In genomic region chr10:86411852-86412550, GRCh38 we compare ENCODE assay signal across 9 cellular contexts. TPM values are rescaled to one million over a fixed set of nuclear protein-coding genes. Genes with fewer than 3 reads are reported as not detected.
DNase-seq lines count a peak whose midpoint lies in the region; ATAC-seq lines count a peak whose summit lies in the region.
"Had no signal": no experiment of that assay in that cellular context is flagged by ENCODE, and none has a peak within 500 bp of the region (broad histone marks: within the 10 kb centered on the region; RNA-seq: fewer than 3 reads in every experiment).

No MANE protein-coding gene starts in this region.

- no peaks in the 10 kb centered on the region for H3K36me3 Mint-ChIP-seq in CD4-positive, CD25-positive, alpha-beta regulatory T cell
- H3K36me3 Mint-ChIP-seq in activated T-helper 2 cell treated with anti-CD3 and anti-CD28 coated beads, Interferon-gamma antibody, Interleukin-2, Interleukin-4, amounts not matched to agents 10 μg/mL and 5 μg/mL and 100 μg/mL, durations not matched to agents 14 hours and 24 hours and 36 hours (ENCODE audit: low read depth): peaks cover 10% of the 10 kb centered on the region
- peaks cover 0 to 8% of the 10 kb centered on the region in 2 donors for H3K36me3 Mint-ChIP-seq in naive B cell

- no peaks in the 10 kb centered on the region for H3K9me3 ChIP-seq in CD4-positive, CD25-positive, alpha-beta regulatory T cell (ENCODE audit: control insufficient read depth in 2 of 2, low read length in 2 of 2)
- H3K9me3 ChIP-seq in GM23248 (ENCODE audit: low read depth): no peaks in the 10 kb centered on the region

- DNase-seq in CD4-positive, CD25-positive, alpha-beta regulatory T cell: peak in 1 of 3 donors; percentile 11
- DNase-seq in GM23248 (no peak), naive B cell (no peak), NCI-H226 (no peak), UCSD-AML1 (lab: John Stamatoyannopoulos, UW; ENCODE audit: unreplicated experiment) (no peak)
- DNase-seq in activated T-helper 2 cell treated with anti-CD3 and anti-CD28 coated beads, Interferon-gamma antibody, Interleukin-2, Interleukin-4, amounts not matched to agents 10 μg/mL and 5 μg/mL and 100 μg/mL, durations not matched to agents 14 hours and 24 hours and 36 hours (ENCODE audit: low spot score): no peak

- H3K9me3 Mint-ChIP-seq in CD4-positive, CD25-positive, alpha-beta regulatory T cell: peaks cover 0 to 1% (median 0%) of the 10 kb centered on the region in 7 donors
- peaks cover 8% of the 10 kb centered on the region for H3K9me3 Mint-ChIP-seq in activated T-helper 2 cell treated with anti-CD3 and anti-CD28 coated beads, Interferon-gamma antibody, Interleukin-2, Interleukin-4, amounts not matched to agents 10 μg/mL and 5 μg/mL and 100 μg/mL, durations not matched to agents 14 hours and 24 hours and 36 hours
- H3K9me3 Mint-ChIP-seq in naive B cell: peaks cover 0 to 6% (median 0%) of the 10 kb centered on the region in 7 donors

- H4K20me1 ChIP-seq in GM23248 (ENCODE audit: insufficient read depth): no peaks in the 10 kb centered on the region

- peak overlapping the region; percentile 88 to 95 (median 92) for H3K27ac Mint-ChIP-seq in CD4-positive, CD25-positive, alpha-beta regulatory T cell
- peak overlapping the region; percentile 94 for H3K27ac Mint-ChIP-seq in activated T-helper 2 cell treated with anti-CD3 and anti-CD28 coated beads, Interferon-gamma antibody, Interleukin-2, Interleukin-4, amounts not matched to agents 10 μg/mL and 5 μg/mL and 100 μg/mL, durations not matched to agents 14 hours and 24 hours and 36 hours
- peak overlapping the region in 4 of 6 donors; percentile 57 to 92 (median 85) for H3K27ac Mint-ChIP-seq in naive B cell

- H3F3A ChIP-seq in GM23248 (ENCODE audit: insufficient read depth): peaks cover 30% of the 10 kb centered on the region

- in situ Hi-C loops in GM23248 (cut with MboI): no loop called here

- H3K4me2 ChIP-seq in GM23248 (ENCODE audit: unreplicated experiment): peak overlapping the region; percentile 42

- peaks cover 30 to 61% (median 36%) of the 10 kb centered on the region in 4 donors for H3K4me1 Mint-ChIP-seq in CD4-positive, CD25-positive, alpha-beta regulatory T cell
- peaks cover 48% of the 10 kb centered on the region for H3K4me1 Mint-ChIP-seq in activated T-helper 2 cell treated with anti-CD3 and anti-CD28 coated beads, Interferon-gamma antibody, Interleukin-2, Interleukin-4, amounts not matched to agents 10 μg/mL and 5 μg/mL and 100 μg/mL, durations not matched to agents 14 hours and 24 hours and 36 hours (ENCODE audit: low read depth)
- peaks cover 24 to 62% (median 51%) of the 10 kb centered on the region in 3 donors for H3K4me1 Mint-ChIP-seq in naive B cell

- peaks cover 4% of the 10 kb centered on the region for H3K27me3 Mint-ChIP-seq in CD4-positive, CD25-positive, alpha-beta regulatory T cell
- no peaks in the 10 kb centered on the region for H3K27me3 Mint-ChIP-seq in activated T-helper 2 cell treated with anti-CD3 and anti-CD28 coated beads, Interferon-gamma antibody, Interleukin-2, Interleukin-4, amounts not matched to agents 10 μg/mL and 5 μg/mL and 100 μg/mL, durations not matched to agents 14 hours and 24 hours and 36 hours (ENCODE audit: low read depth)
- H3K27me3 Mint-ChIP-seq in naive B cell: no peaks in the 10 kb centered on the region

- peaks cover 37% of the 10 kb centered on the region for H3K4me1 ChIP-seq in CD4-positive, CD25-positive, alpha-beta regulatory T cell (ENCODE audit: control insufficient read depth, insufficient read depth, low read length, poor library complexity, severe bottlenecking)
- peaks cover 29% of the 10 kb centered on the region for H3K4me1 ChIP-seq in GM23248 (ENCODE audit: insufficient read depth)

- 89 to 93% methylated on average over 6 of the region's 6 CpGs for WGBS in GM23248 (ENCODE audit: low coverage in 1 of 2, low lambda C conversion rate in 2 of 2, missing lambda C conversion rate in 2 of 2), 2 experiments

- H3K27me3 ChIP-seq in CD4-positive, CD25-positive, alpha-beta regulatory T cell (ENCODE audit: control insufficient read depth, insufficient read depth, low read length): no peaks in the 10 kb centered on the region
- H3K27me3 ChIP-seq in GM23248 (replicated peaks; ENCODE audit: insufficient read depth): no peaks in the 10 kb centered on the region

- H3K9me2 ChIP-seq in GM23248 (ENCODE audit: insufficient read depth): no peaks in the 10 kb centered on the region

- ATAC-seq in CD4-positive, CD25-positive, alpha-beta regulatory T cell (ENCODE audit: low read depth in 2 of 2): peak in 1 of 2 donors; percentile 10
- no peak for ATAC-seq in naive B cell (ENCODE audit: low read depth in 2 of 2)
- no peak for ATAC-seq in GM18868 (IDR thresholded peaks at IDR 0.05; ENCODE audit: unreplicated experiment)
- no peak for ATAC-seq in HG03521 (IDR thresholded peaks at IDR 0.05; ENCODE audit: unreplicated experiment)

- H3K27ac ChIP-seq in CD4-positive, CD25-positive, alpha-beta regulatory T cell (ENCODE audit: insufficient read depth, low read length, poor library complexity, severe bottlenecking): peak overlapping the region; percentile 71
- H3K27ac ChIP-seq in GM23248: peak overlapping the region; percentile 81

- peak overlapping the region; percentile 80 for H3K4me3 ChIP-seq in CD4-positive, CD25-positive, alpha-beta regulatory T cell (ENCODE audit: low read depth, low read length)
- H3K4me3 ChIP-seq in GM23248: 0 out of 2 replicates have a peak overlapping the region, but pooled peaks have one; percentile 42

- intact Hi-C loops in activated T-helper 2 cell treated with anti-CD3 and anti-CD28 coated beads, Interferon-gamma antibody, Interleukin-2, Interleukin-4, amounts not matched to agents 10 μg/mL and 5 μg/mL and 100 μg/mL, durations not matched to agents 14 hours and 24 hours and 36 hours (cut with micrococcal nuclease): loop anchor here (2.0 kb wide), 1 partner anchor 109 kb away; the partner anchor contains the start of gene WAPL

- peak overlapping the region; percentile 19; the same call in 1 of the 2 replicates for H3K9ac ChIP-seq in GM23248

- no peaks in the 10 kb centered on the region for H3K36me3 ChIP-seq in CD4-positive, CD25-positive, alpha-beta regulatory T cell (ENCODE audit: control insufficient read depth, insufficient read depth, low read length)
- H3K36me3 ChIP-seq in GM23248 (ENCODE audit: low read depth): no peaks in the 10 kb centered on the region

- peak overlapping the region; percentile 76 to 86 (median 82) for H3K4me3 Mint-ChIP-seq in CD4-positive, CD25-positive, alpha-beta regulatory T cell
- peak overlapping the region; percentile 7 for H3K4me3 Mint-ChIP-seq in activated T-helper 2 cell treated with anti-CD3 and anti-CD28 coated beads, Interferon-gamma antibody, Interleukin-2, Interleukin-4, amounts not matched to agents 10 μg/mL and 5 μg/mL and 100 μg/mL, durations not matched to agents 14 hours and 24 hours and 36 hours (ENCODE audit: low read depth)
- H3K4me3 Mint-ChIP-seq in naive B cell: peak overlapping the region; percentile 66 to 87 (median 79)

- H2AFZ ChIP-seq in GM23248: peak overlapping the region; percentile 62

- no peaks in the 10 kb centered on the region for H3K79me2 ChIP-seq in GM23248 (ENCODE audit: insufficient read depth)

RNA-seq across cellular contexts. Expression of gene GRID1, which starts 45.4 kb away (rescaled TPM):
- not detected for total RNA-seq in CD4-positive, CD25-positive, alpha-beta regulatory T cell
- polyA plus RNA-seq in CD4-positive, CD25-positive, alpha-beta regulatory T cell: not detected
- not detected in 2 replicates for total RNA-seq in GM23248 (2014; rRNA removed; shearing (Covaris generic))
- not detected in 2 replicates for polyA plus RNA-seq in GM23248 (2016; fragmentation: Nextera tagmentation; extraction: Ambion mirVana)
- total RNA-seq in activated T-helper 2 cell treated with anti-CD3 and anti-CD28 coated beads, Interferon-gamma antibody, Interleukin-2, Interleukin-4, amounts not matched to agents 10 μg/mL and 5 μg/mL and 100 μg/mL, durations not matched to agents 14 hours and 24 hours and 36 hours: not detected in 2 replicates
- polyA plus RNA-seq in naive B cell (ENCODE audit: low read depth in 6 of 6): not detected
- total RNA-seq: M059J had no signal

Comparison
In these comparisons a context has a peak if more than half of its experiments do, and no peak if none do; other contexts are left out.
1. H3K4me3 Mint-ChIP-seq: peak in every context shown above with its lines; median percentile 82 in CD4-positive, CD25-positive, alpha-beta regulatory T cell; 79 in naive B cell; 7 in activated T-helper 2 cell treated with anti-CD3 and anti-CD28 coated beads, Interferon-gamma antibody, Interleukin-2, Interleukin-4, amounts not matched to agents 10 μg/mL and 5 μg/mL and 100 μg/mL, durations not matched to agents 14 hours and 24 hours and 36 hours.